ENCODE assay signal across 8 cellular contexts in genomic region chr1:2226525-2227340, GRCh38. TPM values are rescaled to one million over a fixed set of nuclear protein-coding genes. Genes with fewer than 3 reads are reported as not detected.
DNase-seq lines count a peak whose midpoint lies in the region; ATAC-seq, FAIRE-seq and TF ChIP-seq lines count a peak whose summit lies in the region.

No MANE protein-coding gene starts in this region.

- no peaks in the 10 kb centered on the region for H3K36me3 ChIP-seq in mucosa of stomach (ENCODE audit: control insufficient read depth, insufficient read depth, low read length)

- ATAC-seq in HG03139 (IDR thresholded peaks at IDR 0.05; ENCODE audit: unreplicated experiment) = no peak

- peak overlapping the region in 56 of 59 donors; percentile 73 to 99 (median 96) for H3K27ac ChIP-seq in dorsolateral prefrontal cortex

- TF ChIP-seq CTCF in GM12865 (IDR thresholded peaks at IDR 0.05; ENCODE audit: insufficient read depth, low read depth, low read length, missing control alignments) (no peak), dorsolateral prefrontal cortex (IDR thresholded peaks at IDR 0.05 in 54 of 56, conservative IDR thresholded peaks at IDR 0.05 in 2 of 56; ENCODE audit: low read depth in 1 of 56, partially characterized antibody in 56 of 56) (no peak)

- no peaks in the 10 kb centered on the region for H3K9me3 ChIP-seq in mucosa of stomach (ENCODE audit: control insufficient read depth, low read length)

- no peak for FAIRE-seq in GM12891 (lab: Jason Lieb, UNC)

- intact Hi-C loops in dorsolateral prefrontal cortex (cut with DNase I) = loop anchor here (2.0 kb wide), 1 partner anchor 14 kb away; no protein-coding TSS in a partner anchor

- TF ChIP-seq POLR2A in GM12891 (IDR thresholded peaks at IDR 0.05; ENCODE audit: low read depth, low read length) = no peak

- H3K9ac ChIP-seq in mucosa of stomach (ENCODE audit: low read length) = peak overlapping the region; percentile 80

- peaks cover 30% of the 10 kb centered on the region for H3K4me1 ChIP-seq in mucosa of stomach (ENCODE audit: control insufficient read depth, insufficient read depth, low read length)

- H3K4me3 ChIP-seq in GM12865 (ENCODE audit: low read depth, low read length) = peak overlapping the region; percentile 64; the same call in 1 of the 2 replicates
- H3K4me3 ChIP-seq in dorsolateral prefrontal cortex = peak overlapping the region; percentile 43 to 86 (median 74)
- no peak overlapping the region for H3K4me3 ChIP-seq in mucosa of stomach (ENCODE audit: low read length)

- H3K27me3 ChIP-seq in dorsolateral prefrontal cortex (no peaks in the 10 kb centered on the region), mucosa of stomach (ENCODE audit: control insufficient read depth, insufficient read depth, low read length) (peaks cover 2% of the 10 kb centered on the region)

- DNase-seq in GM12865 (ENCODE audit: low read depth) (no peak), HuH-7.5 (ENCODE audit: low spot score) (peak; percentile 66), dorsolateral prefrontal cortex (peak in 1 of 10 donors; percentile 13), DMS114 treated with DMSO at 0.1 percent for 48 hours (lab: John Stamatoyannopoulos, UW; ENCODE audit: unreplicated experiment) (no peak), GM12891 (ENCODE audit: insufficient read length, low spot score) (no peak), NCI-H446 (lab: John Stamatoyannopoulos, UW) (no peak)

TF ChIP-seq in GM12891, 5 proteins besides CTCF, POLR2A, EP300 and RAD21:
- TF ChIP-seq SPI1 (IDR thresholded peaks at IDR 0.05; ENCODE audit: low read depth, low read length) (no peak), TAF1 (IDR thresholded peaks at IDR 0.05; ENCODE audit: low read depth, low read length) (no peak), PAX5 (IDR thresholded peaks at IDR 0.05; ENCODE audit: insufficient read depth, low read length, severe bottlenecking) (no peak), POLR2AphosphoS5 (IDR thresholded peaks at IDR 0.05; ENCODE audit: low read depth, low read length) (no peak), POU2F2 (IDR thresholded peaks at IDR 0.05; ENCODE audit: low read depth, low read length) (no peak)

RNA-seq across cellular contexts. Expression of gene SKI, which starts 1.4 kb away (rescaled TPM):
- total RNA-seq in dorsolateral prefrontal cortex = 100 to 1,000 TPM in 27 of 120 experiments, 10 to 100 TPM in 93; 65.3 to 147 (median 87.5) TPM
- 3.2 TPM for polyA plus RNA-seq in GM12891 (2012; ENCODE audit: low read depth, missing spikeins)

RNA-seq across cellular contexts. Expression of gene FAAP20, which starts 32.2 kb away (rescaled TPM):
- total RNA-seq in dorsolateral prefrontal cortex = 10 to 100 TPM; 21.8 to 56.4 (median 36.0) TPM
- 47.2 TPM for polyA plus RNA-seq in GM12891 (2012; ENCODE audit: low read depth, missing spikeins)
